In the genomic region with DNA sequence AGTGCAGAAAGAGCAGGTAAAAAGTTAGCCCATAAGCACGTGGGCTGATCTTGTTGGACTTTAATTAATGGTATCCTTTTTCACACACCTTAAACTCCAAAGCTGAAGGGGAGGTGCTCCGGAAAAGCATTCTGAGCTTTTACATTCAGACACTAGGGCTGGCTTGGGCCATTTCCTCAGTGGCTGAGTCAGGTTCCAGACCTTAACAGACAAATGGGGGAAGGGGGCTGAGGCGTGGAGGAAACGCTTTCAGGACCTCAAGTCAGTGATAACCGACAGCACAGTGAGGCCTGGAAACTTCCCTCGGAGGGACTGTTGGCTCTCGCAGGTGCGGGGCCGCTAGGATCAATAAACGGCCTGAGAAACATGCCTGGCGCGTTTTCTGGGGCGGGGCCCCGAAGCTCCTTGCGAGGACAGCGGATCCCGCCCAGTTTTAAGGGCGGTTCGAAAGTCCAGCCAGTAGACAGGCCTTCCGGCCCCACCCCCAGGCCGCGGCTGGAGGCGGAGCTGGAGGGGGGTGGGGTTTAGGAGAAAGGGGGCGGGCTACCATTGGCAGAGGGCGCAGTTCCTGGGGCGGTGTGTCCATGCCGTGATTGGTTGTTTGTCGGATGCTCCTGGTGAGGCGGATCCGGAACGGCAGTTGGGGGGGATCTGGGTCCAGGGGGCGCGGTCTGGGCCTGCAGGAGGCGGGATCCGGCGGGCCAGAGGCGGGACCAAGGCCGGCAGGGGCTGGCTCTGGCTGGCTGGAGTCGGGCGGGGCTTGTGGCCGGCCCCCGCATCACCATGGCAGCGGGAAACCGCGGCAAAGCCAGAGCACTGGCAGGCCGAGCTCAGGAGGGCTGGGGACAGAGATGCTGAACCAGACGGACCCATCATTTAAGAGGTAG, we compare ENCODE assay signal across 8 cellular contexts. TPM values are rescaled to one million over a fixed set of nuclear protein-coding genes. Genes with fewer than 3 reads are reported as not detected.
DNase-seq lines count a peak whose midpoint lies in the region; ATAC-seq, FAIRE-seq and TF ChIP-seq lines count a peak whose summit lies in the region.

No MANE protein-coding gene starts in this region.

- H3K18ac ChIP-seq in H1 (ENCODE audit: extremely low read depth, low read length) (peak overlapping the region; percentile 91), mesenchymal stem cell (ENCODE audit: low read depth in 1 of 2, low read length in 2 of 2) (peak overlapping the region; percentile 90 to 93)

- H3K27me3 ChIP-seq in H1 (replicated peaks in 1 of 4; ENCODE audit: control insufficient read depth in 3 of 4, extremely low read depth in 1 of 4, insufficient read depth in 3 of 4, low read length in 3 of 4) (no peaks in the 10 kb centered on the region; a peak in 1 of 7 replicates), mesenchymal stem cell (ENCODE audit: control insufficient read depth in 1 of 2, insufficient read depth in 1 of 2, low read length in 2 of 2) (no peaks in the 10 kb centered on the region)

- no peak for TF ChIP-seq RAD21 in H1 (IDR thresholded peaks at IDR 0.05 in 1 of 2, conservative IDR thresholded peaks at IDR 0.05 in 1 of 2; ENCODE audit: low read depth in 2 of 2, low read length in 2 of 2)

- H3K9me3 ChIP-seq in H1 (ENCODE audit: insufficient read depth in 2 of 2, low read depth in 1 of 2, low read length in 1 of 2) (no peaks in the 10 kb centered on the region), mesenchymal stem cell (ENCODE audit: control insufficient read depth, low read length) (no peaks in the 10 kb centered on the region)

- TF ChIP-seq CTCF in H1 (IDR thresholded peaks at IDR 0.05; ENCODE audit: control extremely low read depth in 1 of 3, insufficient read depth in 1 of 3, low read depth in 1 of 3, low read length in 3 of 3): peak in 1 of 3 experiments; percentile 2; a peak in 1 of 4 replicates

- no peak overlapping the region for H2BK20ac ChIP-seq in H1 (ENCODE audit: low read length)

- H3K23ac ChIP-seq in H1 (ENCODE audit: insufficient read length): no peak overlapping the region
- H3K23ac ChIP-seq in mesenchymal stem cell (ENCODE audit: low read length in 2 of 2): no peak overlapping the region

- H3K4me2 ChIP-seq in H1 (ENCODE audit: insufficient read depth in 1 of 2, low read depth in 2 of 2, low read length in 2 of 2) (peak overlapping the region; percentile 71 to 86), mesenchymal stem cell (ENCODE audit: low read length, poor library complexity, severe bottlenecking) (peak overlapping the region; percentile 95)

- POLR2A ChIA-PET in H1 (lab: Charles Lee; ENCODE audit: partially characterized antibody): interaction anchor here (0.8 to 2.9 kb wide), 8 partner anchors 10 to 98 kb away, joined by 3 to 21 read pairs (median 6); partner anchors contain the start of genes ALG9, DIXDC1 and DLAT

- H3K27ac ChIP-seq in H1 (ENCODE audit: low read depth, low read length): peak overlapping the region; percentile 75
- peak overlapping the region; percentile 86 for H3K27ac ChIP-seq in mesenchymal stem cell (ENCODE audit: low read length, poor library complexity, severe bottlenecking)

- no peak for TF ChIP-seq EP300 in H1 (IDR thresholded peaks at IDR 0.05; ENCODE audit: borderline replicate concordance in 1 of 2, low read depth in 2 of 2, low read length in 2 of 2)

- CTCF ChIA-PET in H1 (lab: Charles Lee; ENCODE audit: partially characterized antibody): interaction anchor here (0.5 to 25.5 kb wide), 18 partner anchors 8 to 1835 kb away, joined by 3 to 565 read pairs (median 4); partner anchors contain the start of genes ALG9, C11orf52, CRYAB and DIXDC1

- peak overlapping the region; percentile 86 for H2AFZ ChIP-seq in H1 (ENCODE audit: low read length)
- peak overlapping the region; percentile 93 for H2AFZ ChIP-seq in mesenchymal stem cell (ENCODE audit: low read depth, low read length)

- peak overlapping the region; percentile 48; the same call in 1 of the 2 replicates for H2AK5ac ChIP-seq in H1 (ENCODE audit: low read depth, low read length)
- peak overlapping the region; percentile 40 for H2AK5ac ChIP-seq in mesenchymal stem cell (ENCODE audit: low read length, severe bottlenecking)

- H3K4me1 ChIP-seq in H1 (replicated peaks in 1 of 4; ENCODE audit: control insufficient read depth in 3 of 4, insufficient read depth in 4 of 4, low read length in 3 of 4) (peaks cover 0 to 10% (median 3%) of the 10 kb centered on the region in 4 experiments; a peak in 5 of 7 replicates), mesenchymal stem cell (ENCODE audit: control insufficient read depth, insufficient read depth, low read depth, low read length) (peaks cover 13% of the 10 kb centered on the region)

- DNase-seq in COR-L47 (lab: John Stamatoyannopoulos, UW) (peak; percentile 98), HT1080 (ENCODE audit: low read depth) (peak; percentile 93), NOMO-1 (lab: John Stamatoyannopoulos, UW; ENCODE audit: unreplicated experiment in 2 of 2) (peak; percentile 95 to 98), H1 (ENCODE audit: low read depth in 1 of 2, low spot score in 2 of 2) (peak; percentile 94 to 97), mesenchymal stem cell (peak; percentile 97)
- DNase-seq in activated CD8-positive, alpha-beta memory T cell treated with anti-CD3 and anti-CD28 coated beads for 48 hours (ENCODE audit: low read depth in 2 of 3, low spot score in 2 of 3): peak; percentile 74 to 95 (median 79)
- DNase-seq in stimulated activated CD8-positive, alpha-beta memory T cell treated with anti-CD3 and anti-CD28 coated beads, Interleukin-12 subunit alpha, Interleukin-12 subunit beta, amount 100 ng/mL, for 24 hours (ENCODE audit: extremely low read depth): peak; percentile 83

- peak overlapping the region; percentile 81; the same call in 1 of the 2 replicates for H4K8ac ChIP-seq in H1 (ENCODE audit: extremely low read depth, insufficient read depth, low read length)
- H4K8ac ChIP-seq in mesenchymal stem cell (ENCODE audit: low read length): peak overlapping the region; percentile 62

- H3K4me3 ChIP-seq in H1 (ENCODE audit: extremely low read depth in 1 of 4, insufficient read depth in 2 of 4, low read depth in 3 of 4, low read length in 4 of 4): peak overlapping the region; percentile 47 to 70 (median 58); a peak in 7 of 8 replicates
- peak overlapping the region; percentile 50 to 84 for H3K4me3 ChIP-seq in mesenchymal stem cell (ENCODE audit: insufficient read depth in 1 of 2, low read depth in 1 of 2, low read length in 2 of 2)

- H3K9ac ChIP-seq in H1 (replicated peaks in 1 of 4; ENCODE audit: extremely low read depth in 1 of 4, low read depth in 3 of 4, low read length in 3 of 4) (peak overlapping the region in 3 of 4 experiments; percentile 69 to 83 (median 69); a peak in 6 of 7 replicates), mesenchymal stem cell (ENCODE audit: low read length) (peak overlapping the region; percentile 90)

- no peak for FAIRE-seq in H1 (lab: Jason Lieb, UNC)

- H2BK15ac ChIP-seq in H1 (ENCODE audit: low read length) (peak overlapping the region; percentile 72; the same call in 1 of the 2 replicates), mesenchymal stem cell (ENCODE audit: low read depth, poor library complexity, severe bottlenecking) (no peak overlapping the region)

- H4K5ac ChIP-seq in H1 (ENCODE audit: insufficient read length, low read depth, low read length): no peak overlapping the region

- H3K79me1 ChIP-seq in H1 (ENCODE audit: low read depth, low read length): no peaks in the 10 kb centered on the region
- no peaks in the 10 kb centered on the region for H3K79me1 ChIP-seq in mesenchymal stem cell (replicated peaks; ENCODE audit: low read length, poor library complexity, severe bottlenecking)

- H3K79me2 ChIP-seq in H1 (ENCODE audit: control insufficient read depth in 1 of 2, insufficient read depth in 2 of 2, low read length in 2 of 2): no peaks in the 10 kb centered on the region

- H3K4ac ChIP-seq in H1 (replicated peaks; ENCODE audit: insufficient read length, low read depth, low read length) (peak overlapping the region; percentile 87), mesenchymal stem cell (ENCODE audit: low read depth in 1 of 2, low read length in 2 of 2) (peak overlapping the region; percentile 24 to 95)

- H3K14ac ChIP-seq in H1 (ENCODE audit: insufficient read length) (no peak overlapping the region), mesenchymal stem cell (ENCODE audit: low read length in 2 of 2) (peak overlapping the region in 1 of 2 experiments; percentile 55)

- no peaks in the 10 kb centered on the region for H3K36me3 ChIP-seq in H1 (ENCODE audit: control insufficient read depth in 2 of 4, insufficient read depth in 4 of 4, low read length in 3 of 4)
- no peaks in the 10 kb centered on the region for H3K36me3 ChIP-seq in mesenchymal stem cell (ENCODE audit: control insufficient read depth in 1 of 2, insufficient read depth in 2 of 2, low read depth in 1 of 2, low read length in 2 of 2)

- H2BK120ac ChIP-seq in H1 (replicated peaks; ENCODE audit: low read depth, low read length): no peak overlapping the region
- no peak overlapping the region for H2BK120ac ChIP-seq in mesenchymal stem cell (ENCODE audit: low read depth, low read length)

- TF ChIP-seq POLR2A in H1 (IDR thresholded peaks at IDR 0.05; ENCODE audit: control extremely low read depth in 1 of 2, low read depth in 2 of 2, low read length in 2 of 2): peak; percentile 15 to 82

- H2BK12ac ChIP-seq in H1 (ENCODE audit: low read depth, low read length) (peak overlapping the region; percentile 68; the same call in 1 of the 2 replicates), mesenchymal stem cell (ENCODE audit: low read length in 2 of 2) (peak overlapping the region in 1 of 2 experiments; percentile 71)

- 4% methylated on average over 38 of the region's 47 CpGs; no CpG with 5 or more reads in 1 of the 2 experiments for WGBS in H1 (ENCODE audit: extremely low coverage in 1 of 2, insufficient coverage in 1 of 2, insufficient read length in 1 of 2, insufficient replicate concordance in 2 of 2, low coverage in 1 of 2, low lambda C conversion rate in 2 of 2, missing lambda C conversion rate in 1 of 2), 2 experiments
- WGBS in mesenchymal stem cell: 2% methylated on average over 46 of the region's 47 CpGs

- H3K56ac ChIP-seq in H1 (replicated peaks; ENCODE audit: insufficient read length, low read depth, low read length): no peak overlapping the region

- H3K23me2 ChIP-seq in H1 (ENCODE audit: low read depth, low read length): peaks cover 3% of the 10 kb centered on the region; the same call in 1 of the 2 replicates

- H2BK5ac ChIP-seq in H1 (ENCODE audit: low read depth, low read length) (peak overlapping the region; percentile 96), mesenchymal stem cell (ENCODE audit: low read depth, low read length, poor library complexity, severe bottlenecking) (peak overlapping the region; percentile 19)

- no peaks in the 10 kb centered on the region for H4K20me1 ChIP-seq in H1 (replicated peaks in 1 of 2; ENCODE audit: control insufficient read depth in 1 of 2, insufficient read depth in 2 of 2, low read length in 2 of 2)

- H4K91ac ChIP-seq in H1 (replicated peaks; ENCODE audit: insufficient read length, low read length) (peak overlapping the region; percentile 29), mesenchymal stem cell (ENCODE audit: low read length) (peak overlapping the region; percentile 27)

- ATAC-seq in GM21367 (IDR thresholded peaks at IDR 0.05; ENCODE audit: unreplicated experiment): peak; percentile 90

RNA-seq across cellular contexts. Expression of gene C11orf52, which starts 8.0 kb away (rescaled TPM):
- not detected in 2 replicates for total RNA-seq in HT1080 (2014; rRNA removed; shearing (Covaris generic))
- polyA plus RNA-seq in HT1080 (2015; cell fraction: cytosol; rRNA removed): not detected in 2 replicates
- polyA plus RNA-seq in HT1080 (2015; cell fraction: nucleus; rRNA removed): not detected in 2 replicates
- 1.7 and 2.2 TPM in 2 replicates for total RNA-seq in H1 (2021; fragmentation: NEBNext Ultra II Directional; extraction: Animal tissue kit (Norgen Biotek cat#: 25700))
- polyA plus RNA-seq in H1 (2011; rRNA removed): 2.7 and 3.4 TPM in 2 replicates
- polyA plus RNA-seq in H1 (2011; cell fraction: cytosol; rRNA removed): 3.1 TPM
- polyA plus RNA-seq in H1 (2011; cell fraction: nucleus; rRNA removed): 5.2 TPM
- 2.0 to 3.5 TPM (median 3.1 TPM) in 4 replicates for polyA plus RNA-seq in H1 (2012, experiment 1 of 2)
- 2.5 TPM for polyA plus RNA-seq in H1 (2012, experiment 2 of 2)
- polyA plus RNA-seq in H1 (2013, experiment 1 of 2): 1.5 TPM
- polyA plus RNA-seq in H1 (2013, experiment 2 of 2): 1.5 TPM
- 1.7 and 2.3 TPM in 2 replicates for polyA minus RNA-seq in H1 (2011; rRNA and poly(A)+ RNA removed)
- polyA minus RNA-seq in H1 (2011; cell fraction: cytosol; rRNA and poly(A)+ RNA removed): 2.2 TPM
- 2.0 TPM for polyA minus RNA-seq in H1 (2011; cell fraction: nucleus; rRNA and poly(A)+ RNA removed)
- polyA plus RNA-seq in mesenchymal stem cell (2013, experiment 1 of 2): 0.41 TPM
- polyA plus RNA-seq in mesenchymal stem cell (2013, experiment 2 of 2): 0.30 TPM

RNA-seq across cellular contexts. Expression of gene DIXDC1, which starts 10.4 kb away (rescaled TPM):
- total RNA-seq in HT1080 (2014; rRNA removed; shearing (Covaris generic)): 2.8 and 5.1 TPM in 2 replicates
- 2.3 and 3.5 TPM in 2 replicates for polyA plus RNA-seq in HT1080 (2015; cell fraction: cytosol; rRNA removed)
- 2.8 and 4.5 TPM in 2 replicates for polyA plus RNA-seq in HT1080 (2015; cell fraction: nucleus; rRNA removed)
- total RNA-seq in H1 (2021; fragmentation: NEBNext Ultra II Directional; extraction: Animal tissue kit (Norgen Biotek cat#: 25700)): 15.4 and 17.1 TPM in 2 replicates
- 4.8 and 5.9 TPM in 2 replicates for polyA plus RNA-seq in H1 (2011; rRNA removed)
- 8.9 TPM for polyA plus RNA-seq in H1 (2011; cell fraction: cytosol; rRNA removed)
- 8.7 TPM for polyA plus RNA-seq in H1 (2011; cell fraction: nucleus; rRNA removed)
- 8.7 to 9.8 TPM (median 9.4 TPM) in 4 replicates for polyA plus RNA-seq in H1 (2012, experiment 1 of 2)
- polyA plus RNA-seq in H1 (2012, experiment 2 of 2): 1.2 TPM
- polyA plus RNA-seq in H1 (2013, experiment 1 of 2): 7.7 TPM
- polyA plus RNA-seq in H1 (2013, experiment 2 of 2): 6.8 TPM
- 20.2 and 24.9 TPM in 2 replicates for polyA minus RNA-seq in H1 (2011; rRNA and poly(A)+ RNA removed)
- 11.9 TPM for polyA minus RNA-seq in H1 (2011; cell fraction: cytosol; rRNA and poly(A)+ RNA removed)
- polyA minus RNA-seq in H1 (2011; cell fraction: nucleus; rRNA and poly(A)+ RNA removed): 26.2 TPM
- 8.6 TPM for polyA plus RNA-seq in mesenchymal stem cell (2013, experiment 1 of 2)
- 8.7 TPM for polyA plus RNA-seq in mesenchymal stem cell (2013, experiment 2 of 2)

RNA-seq across cellular contexts. Expression of gene HSPB2, which starts 14.2 kb away (rescaled TPM):
- total RNA-seq in HT1080 (2014; rRNA removed; shearing (Covaris generic)): not detected in 2 replicates
- polyA plus RNA-seq in HT1080 (2015; cell fraction: cytosol; rRNA removed): not detected in 2 replicates
- not detected in 2 replicates for polyA plus RNA-seq in HT1080 (2015; cell fraction: nucleus; rRNA removed)
- 0.32 and 1.0 TPM in 2 replicates for total RNA-seq in H1 (2021; fragmentation: NEBNext Ultra II Directional; extraction: Animal tissue kit (Norgen Biotek cat#: 25700))
- polyA plus RNA-seq in H1 (2011; rRNA removed): 0.86 and 1.4 TPM in 2 replicates
- polyA plus RNA-seq in H1 (2011; cell fraction: cytosol; rRNA removed): 0.66 TPM
- polyA plus RNA-seq in H1 (2011; cell fraction: nucleus; rRNA removed): 0.77 TPM
- polyA plus RNA-seq in H1 (2012, experiment 1 of 2): 0.44 to 0.58 TPM (median 0.51 TPM) in 3 of 4 replicates, not detected in the other
- polyA plus RNA-seq in H1 (2012, experiment 2 of 2): 0.39 TPM
- 0.08 TPM for polyA plus RNA-seq in H1 (2013, experiment 1 of 2)
- polyA plus RNA-seq in H1 (2013, experiment 2 of 2): 0.31 TPM
- polyA minus RNA-seq in H1 (2011; rRNA and poly(A)+ RNA removed): 0.32 TPM in 1 of 2 replicates, not detected in the other
- not detected for polyA minus RNA-seq in H1 (2011; cell fraction: cytosol; rRNA and poly(A)+ RNA removed)
- not detected for polyA minus RNA-seq in H1 (2011; cell fraction: nucleus; rRNA and poly(A)+ RNA removed)
- 0.10 TPM for polyA plus RNA-seq in mesenchymal stem cell (2013, experiment 1 of 2)
- polyA plus RNA-seq in mesenchymal stem cell (2013, experiment 2 of 2): not detected

RNA-seq across cellular contexts. Expression of gene CRYAB, which starts 15.2 kb away (rescaled TPM):
- total RNA-seq in HT1080 (2014; rRNA removed; shearing (Covaris generic)): not detected in 2 replicates
- polyA plus RNA-seq in HT1080 (2015; cell fraction: cytosol; rRNA removed): 0.27 TPM in 1 of 2 replicates, not detected in the other
- polyA plus RNA-seq in HT1080 (2015; cell fraction: nucleus; rRNA removed): not detected in 2 replicates
- total RNA-seq in H1 (2021; fragmentation: NEBNext Ultra II Directional; extraction: Animal tissue kit (Norgen Biotek cat#: 25700)): 2.0 and 4.0 TPM in 2 replicates
- polyA plus RNA-seq in H1 (2011; rRNA removed): 1.9 and 2.9 TPM in 2 replicates
- 1.4 TPM for polyA plus RNA-seq in H1 (2011; cell fraction: cytosol; rRNA removed)
- 2.9 TPM for polyA plus RNA-seq in H1 (2011; cell fraction: nucleus; rRNA removed)
- 1.6 to 4.0 TPM (median 2.3 TPM) in 4 replicates for polyA plus RNA-seq in H1 (2012, experiment 1 of 2)
- polyA plus RNA-seq in H1 (2012, experiment 2 of 2): 2.0 TPM
- 1.6 TPM for polyA plus RNA-seq in H1 (2013, experiment 1 of 2)
- 2.0 TPM for polyA plus RNA-seq in H1 (2013, experiment 2 of 2)
- polyA minus RNA-seq in H1 (2011; rRNA and poly(A)+ RNA removed): 0.34 and 0.69 TPM in 2 replicates
- not detected for polyA minus RNA-seq in H1 (2011; cell fraction: cytosol; rRNA and poly(A)+ RNA removed)
- polyA minus RNA-seq in H1 (2011; cell fraction: nucleus; rRNA and poly(A)+ RNA removed): not detected
- polyA plus RNA-seq in mesenchymal stem cell (2013, experiment 1 of 2): 9.0 TPM
- polyA plus RNA-seq in mesenchymal stem cell (2013, experiment 2 of 2): 9.8 TPM

RNA-seq across cellular contexts. Expression of gene CFAP68, which starts 47.4 kb away (rescaled TPM):
- 63.7 and 74.6 TPM in 2 replicates for total RNA-seq in HT1080 (2014; rRNA removed; shearing (Covaris generic))
- polyA plus RNA-seq in HT1080 (2015; cell fraction: cytosol; rRNA removed): 28.5 and 29.2 TPM in 2 replicates
- 11.9 and 16.4 TPM in 2 replicates for polyA plus RNA-seq in HT1080 (2015; cell fraction: nucleus; rRNA removed)
- total RNA-seq in H1 (2021; fragmentation: NEBNext Ultra II Directional; extraction: Animal tissue kit (Norgen Biotek cat#: 25700)): 21.4 and 22.6 TPM in 2 replicates
- 28.7 and 43.1 TPM in 2 replicates for polyA plus RNA-seq in H1 (2011; rRNA removed)
- 29.0 TPM for polyA plus RNA-seq in H1 (2011; cell fraction: cytosol; rRNA removed)
- polyA plus RNA-seq in H1 (2011; cell fraction: nucleus; rRNA removed): 20.6 TPM
- polyA plus RNA-seq in H1 (2012, experiment 1 of 2): 31.1 to 42.7 TPM (median 37.9 TPM) in 4 replicates
- polyA plus RNA-seq in H1 (2012, experiment 2 of 2): 12.3 TPM
- polyA plus RNA-seq in H1 (2013, experiment 1 of 2): 44.8 TPM
- 49.2 TPM for polyA plus RNA-seq in H1 (2013, experiment 2 of 2)
- polyA minus RNA-seq in H1 (2011; rRNA and poly(A)+ RNA removed): 24.7 and 47.9 TPM in 2 replicates
- polyA minus RNA-seq in H1 (2011; cell fraction: cytosol; rRNA and poly(A)+ RNA removed): 7.2 TPM
- polyA minus RNA-seq in H1 (2011; cell fraction: nucleus; rRNA and poly(A)+ RNA removed): 13.5 TPM
- 14.6 TPM for polyA plus RNA-seq in mesenchymal stem cell (2013, experiment 1 of 2)
- 13.8 TPM for polyA plus RNA-seq in mesenchymal stem cell (2013, experiment 2 of 2)

Comparison
In these comparisons a context has a peak if more than half of its experiments do, and no peak if none do; other contexts are left out.
1. Peak in every context shown above with its lines: DNase-seq, ATAC-seq, H3K4me3 ChIP-seq and H3K27ac ChIP-seq.